Comparison of ENCODE assay signal across 8 cellular contexts in the genomic region with DNA sequence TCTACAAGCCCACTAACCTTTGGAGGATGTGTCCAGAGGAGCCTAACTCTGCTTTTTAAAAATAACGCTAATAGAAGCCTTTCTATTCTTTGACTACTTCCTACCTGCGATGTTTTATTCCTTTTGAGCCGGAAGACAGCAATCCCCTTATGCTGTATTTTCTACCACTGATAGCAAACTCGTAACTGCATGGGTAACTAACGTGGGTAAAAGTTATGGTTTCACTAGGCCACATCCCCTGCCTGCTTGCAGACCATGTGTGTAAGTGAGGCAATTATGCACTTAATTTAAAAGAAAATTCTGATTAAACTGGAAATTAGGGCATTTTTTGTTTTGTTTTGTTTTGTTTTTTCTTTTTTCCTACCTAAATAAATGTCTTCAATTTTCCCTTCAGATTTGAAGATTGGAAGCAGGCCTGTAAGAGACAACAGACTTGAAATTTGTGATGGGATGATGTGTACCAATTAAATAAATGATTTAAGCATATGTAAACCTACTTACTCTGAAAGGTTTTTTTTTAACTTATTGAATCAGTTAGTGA.
DNase-seq lines count a peak whose midpoint lies in the region; ATAC-seq and TF ChIP-seq lines count a peak whose summit lies in the region.

No MANE protein-coding gene starts in this region.

- peaks cover 13% of the 10 kb centered on the region for H3K4me1 ChIP-seq in RWPE2 (ENCODE audit: insufficient read depth, poor library complexity, severe bottlenecking)

- ATAC-seq in GM18508 (IDR thresholded peaks at IDR 0.05; ENCODE audit: insufficient read depth, unreplicated experiment) (peak; percentile 21), HG02981 (IDR thresholded peaks at IDR 0.05; ENCODE audit: unreplicated experiment) (peak; percentile 25), RWPE2 (ENCODE audit: low read depth) (peak; percentile 3; the same call in 1 of the 3 replicates)

- H3K27me3 Mint-ChIP-seq in nephron (ENCODE audit: low read depth) = no peaks in the 10 kb centered on the region

- H3K4me3 Mint-ChIP-seq in nephron = peak overlapping the region; percentile 100

- CTCF ChIA-PET in AG04449 (lab: Yijun Ruan, JAX) = no interaction called here

- H3K9me3 Mint-ChIP-seq in nephron = no peaks in the 10 kb centered on the region

- H3K4me3 ChIP-seq in AG04449 (ENCODE audit: low read depth, low read length) = peak overlapping the region; percentile 84
- peak overlapping the region; percentile 80 for H3K4me3 ChIP-seq in RWPE2 (ENCODE audit: severe bottlenecking)
- H3K4me3 ChIP-seq in epithelial cell of esophagus (ENCODE audit: low read length) = peak overlapping the region; percentile 78

- POLR2A ChIA-PET in AG04449 (lab: Yijun Ruan, JAX) = interaction anchor here (1.1 kb wide), 1 partner anchor 30 kb away, joined by 3 read pairs; no protein-coding TSS in a partner anchor

- no peaks in the 10 kb centered on the region for H3K27me3 ChIP-seq in RWPE2 (ENCODE audit: insufficient read depth, poor library complexity, severe bottlenecking)

- H3K27ac Mint-ChIP-seq in nephron = peak overlapping the region; percentile 100

- H3K9me3 ChIP-seq in RWPE2 (ENCODE audit: severe bottlenecking) = no peaks in the 10 kb centered on the region

- H3K27ac ChIP-seq in RWPE2 (ENCODE audit: poor library complexity, severe bottlenecking) = peak overlapping the region; percentile 62

- peaks cover 43% of the 10 kb centered on the region for H3K36me3 ChIP-seq in RWPE2 (ENCODE audit: low read depth)

- no peak for TF ChIP-seq CTCF in AG04449 (IDR thresholded peaks at IDR 0.05; ENCODE audit: insufficient read depth, low read length, missing control alignments)
- no peak for TF ChIP-seq CTCF in RWPE2 (IDR thresholded peaks at IDR 0.05; ENCODE audit: poor library complexity, severe bottlenecking)
- no peak for TF ChIP-seq CTCF in epithelial cell of esophagus (IDR thresholded peaks at IDR 0.05; ENCODE audit: insufficient read depth, low read depth, low read length, missing control alignments)
- no peak for TF ChIP-seq CTCF in nephron (IDR thresholded peaks at IDR 0.05; ENCODE audit: unreplicated experiment in 3 of 3)

- peaks cover 22% of the 10 kb centered on the region for H3K36me3 Mint-ChIP-seq in nephron (ENCODE audit: low read depth)

- H3K4me1 Mint-ChIP-seq in nephron = peaks cover 24% of the 10 kb centered on the region

- no peak for DNase-seq in AG04449 (ENCODE audit: low read depth, low spot score)
- DNase-seq in RWPE2 (ENCODE audit: low spot score) = no peak
- peak; percentile 8 for DNase-seq in epithelial cell of esophagus (ENCODE audit: low read depth)
- no peak for DNase-seq in DMS153 (lab: John Stamatoyannopoulos, UW)
- no peak for DNase-seq in HPDE6-E6E7 (ENCODE audit: extremely low spot score)
